In genomic region chr14:69152181-69152943, GRCh38 we compare ENCODE assay signal across 8 cellular contexts. TPM values are rescaled to one million over a fixed set of nuclear protein-coding genes. Genes with fewer than 3 reads are reported as not detected.
DNase-seq lines count a peak whose midpoint lies in the region; ATAC-seq and TF ChIP-seq lines count a peak whose summit lies in the region.

No MANE protein-coding gene starts in this region.

- H3K27ac Mint-ChIP-seq in CD8-positive, alpha-beta T cell = peak overlapping the region; percentile 95
- H3K27ac Mint-ChIP-seq in naive B cell = peak overlapping the region; percentile 33 to 96 (median 92)

- no peak for TF ChIP-seq POLR2A in erythroblast (IDR thresholded peaks at IDR 0.05; ENCODE audit: low read length)

- H3K36me3 Mint-ChIP-seq in CD8-positive, alpha-beta T cell = peaks cover 33% of the 10 kb centered on the region
- peaks cover 0 to 7% of the 10 kb centered on the region in 2 donors for H3K36me3 Mint-ChIP-seq in naive B cell

- H3K4me3 Mint-ChIP-seq in CD8-positive, alpha-beta T cell = peak overlapping the region; percentile 89
- peak overlapping the region; percentile 90 to 98 (median 93) for H3K4me3 Mint-ChIP-seq in naive B cell

- no peaks in the 10 kb centered on the region for H3K36me3 ChIP-seq in CD8-positive, alpha-beta T cell (ENCODE audit: insufficient read depth, low read length)
- H3K36me3 ChIP-seq in upper lobe of right lung = peaks cover 16% of the 10 kb centered on the region

- no peaks in the 10 kb centered on the region for H3K9me3 ChIP-seq in CD8-positive, alpha-beta T cell (ENCODE audit: low read length)
- H3K9me3 ChIP-seq in upper lobe of right lung = no peaks in the 10 kb centered on the region

- H3K27me3 Mint-ChIP-seq in CD8-positive, alpha-beta T cell (ENCODE audit: low read depth) = no peaks in the 10 kb centered on the region
- H3K27me3 Mint-ChIP-seq in naive B cell = no peaks in the 10 kb centered on the region

- peak overlapping the region; percentile 95 for H3K4me3 ChIP-seq in CD8-positive, alpha-beta T cell (ENCODE audit: low read depth, low read length)
- H3K4me3 ChIP-seq in upper lobe of right lung = peak overlapping the region; percentile 96

- no peaks in the 10 kb centered on the region for H3K9me3 Mint-ChIP-seq in CD8-positive, alpha-beta T cell
- H3K9me3 Mint-ChIP-seq in naive B cell = no peaks in the 10 kb centered on the region

- POLR2A ChIA-PET in CD8-positive, alpha-beta T cell (lab: Charles Lee) = interaction anchor here (1.5 to 3.5 kb wide), 4 partner anchors 21 to 246 kb away, joined by 3 to 28 read pairs (median 14); partner anchors contain the start of genes ERH, EXD2 and SLC39A9

- peak; percentile 19 to 78 (median 51) for DNase-seq in CD8-positive, alpha-beta T cell
- DNase-seq in NCI-H2107 treated with DMSO at 0.1 percent for 48 hours (lab: John Stamatoyannopoulos, UW; ENCODE audit: unreplicated experiment) (peak; percentile 79), erythroblast (lab: John Stamatoyannopoulos, UW) (peak; percentile 69 to 76), naive B cell (peak; percentile 31), upper lobe of right lung (no peak), AML-193 (lab: John Stamatoyannopoulos, UW) (no peak)
- DNase-seq in activated CD8-positive, alpha-beta memory T cell treated with anti-CD3 and anti-CD28 coated beads, Interleukin-2, amount 50 U/mL, for 48 hours = peak; percentile 59

- peaks cover 36% of the 10 kb centered on the region for H3K4me1 ChIP-seq in CD8-positive, alpha-beta T cell (ENCODE audit: insufficient read depth, low read length)
- peaks cover 32% of the 10 kb centered on the region for H3K4me1 ChIP-seq in upper lobe of right lung

- H3K27me3 ChIP-seq in CD8-positive, alpha-beta T cell (ENCODE audit: insufficient read depth, low read length) = no peaks in the 10 kb centered on the region
- H3K27me3 ChIP-seq in upper lobe of right lung = no peaks in the 10 kb centered on the region

- TF ChIP-seq CTCF in CD8-positive, alpha-beta T cell (IDR thresholded peaks at IDR 0.05) = no peak
- TF ChIP-seq CTCF in upper lobe of right lung (IDR thresholded peaks at IDR 0.05) = no peak

- peak; percentile 43 for ATAC-seq in CD8-positive, alpha-beta T cell
- ATAC-seq in GM21529 (IDR thresholded peaks at IDR 0.05; ENCODE audit: unreplicated experiment) = peak; percentile 3
- peak; percentile 14 to 15 for ATAC-seq in naive B cell (ENCODE audit: low read depth in 2 of 2)
- peak; percentile 25 for ATAC-seq in upper lobe of right lung

- intact Hi-C loops in CD8-positive, alpha-beta T cell (cut with DNase I, micrococcal nuclease) = loop anchor here (1.0 to 5.0 kb wide), 8 partner anchors 39 to 1335 kb away; partner anchors contain the start of genes RAD51B (in 2 of the 2), SRSF5 (in 2 of the 2), SUSD6 (in 2 of the 2) and ZFP36L1 (in 2 of the 2)
- intact Hi-C loops in upper lobe of right lung (cut with DNase I) = no loop called here

- CTCF ChIA-PET in CD8-positive, alpha-beta T cell (lab: Charles Lee) = interaction anchor here (1.0 to 2.6 kb wide), 8 partner anchors 10 to 39 kb away, joined by 3 to 10 read pairs (median 5); partner anchors contain the start of gene EXD2

- H3K4me1 Mint-ChIP-seq in CD8-positive, alpha-beta T cell (ENCODE audit: low read depth) = peaks cover 41% of the 10 kb centered on the region
- peaks cover 22 to 34% (median 34%) of the 10 kb centered on the region in 3 donors for H3K4me1 Mint-ChIP-seq in naive B cell

- H3K27ac ChIP-seq in CD8-positive, alpha-beta T cell (ENCODE audit: low read depth, low read length) = peak overlapping the region; percentile 79
- H3K27ac ChIP-seq in upper lobe of right lung = peak overlapping the region; percentile 94

RNA-seq across cellular contexts. Expression of gene DCAF5, which starts 0.6 kb away (rescaled TPM):
- 10 to 100 TPM; 66.7 to 69.3 TPM for total RNA-seq in CD8-positive, alpha-beta T cell
- polyA plus RNA-seq in naive B cell (ENCODE audit: low read depth in 6 of 6) = 10 to 100 TPM; 35.7 to 66.1 (median 49.3) TPM
- 57.3 TPM for total RNA-seq in upper lobe of right lung

RNA-seq across cellular contexts. Expression of gene EXD2, which starts 38.9 kb away (rescaled TPM):
- 1 to 10 TPM; 5.9 to 7.9 TPM for total RNA-seq in CD8-positive, alpha-beta T cell
- 10 to 100 TPM in 1 of 6 donors, 1 to 10 TPM in 5; 3.5 to 10.4 (median 4.8) TPM for polyA plus RNA-seq in naive B cell (ENCODE audit: low read depth in 6 of 6)
- total RNA-seq in upper lobe of right lung = 25.2 TPM

Comparison
In these comparisons a context has a peak if more than half of its experiments do, and no peak if none do; other contexts are left out.
1. DNase-seq: peak in CD8-positive, alpha-beta T cell (7 of 7), NCI-H2107 treated with DMSO at 0.1 percent for 48 hours (single experiment), activated CD8-positive, alpha-beta memory T cell treated with anti-CD3 and anti-CD28 coated beads, Interleukin-2, amount 50 U/mL, for 48 hours (single experiment), erythroblast (2 of 2) and naive B cell (single experiment); none in upper lobe of right lung (single experiment) and AML-193 (0 of 2).
2. Peak in every context shown above with its lines, with median percentiles within 50 percentile points of each other: ATAC-seq.